Comparison of ENCODE assay signal across 1 cellular context in the genomic region with DNA sequence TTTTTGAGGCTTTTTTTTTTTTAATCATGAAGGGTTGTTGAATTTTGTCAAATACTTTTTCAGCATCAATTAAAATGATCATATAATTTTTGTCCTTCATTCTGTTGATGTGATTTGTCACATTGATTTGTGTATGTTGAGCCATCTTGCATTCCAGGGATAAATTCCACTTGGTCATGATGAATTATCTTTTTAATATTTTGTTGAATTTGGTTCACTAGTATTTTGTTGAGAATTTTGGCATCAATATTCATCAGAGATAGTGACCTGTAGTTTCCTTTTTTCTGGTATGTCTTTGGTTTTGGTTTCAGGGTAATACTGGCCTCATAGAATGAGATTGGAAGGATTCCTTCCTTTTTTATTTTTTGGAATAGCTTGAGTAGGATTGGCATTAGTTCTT.
TF ChIP-seq lines count a peak whose summit lies in the region.

No MANE protein-coding gene starts in this region.

TF ChIP-seq in GM12878, 131 proteins besides CTCF, POLR2A, EP300 and RAD21:
- TF ChIP-seq CREM (IDR thresholded peaks at IDR 0.05; ENCODE audit: low read depth) (no peak), SMAD1 (IDR thresholded peaks at IDR 0.05; ENCODE audit: low read depth, partially characterized antibody) (no peak), NFIC (IDR thresholded peaks at IDR 0.05; ENCODE audit: low read depth, low read length) (no peak), NFXL1 (IDR thresholded peaks at IDR 0.05; ENCODE audit: borderline replicate concordance) (peak; percentile 94), SMARCA5 (IDR thresholded peaks at IDR 0.05) (no peak), ESRRA (IDR thresholded peaks at IDR 0.05; ENCODE audit: low read length) (no peak), ZSCAN29 (IDR thresholded peaks at IDR 0.05) (no peak), ETV6 (conservative IDR thresholded peaks at IDR 0.05 in 1 of 2, IDR thresholded peaks at IDR 0.05 in 1 of 2; ENCODE audit: borderline replicate concordance in 1 of 2, low read depth in 1 of 2) (peak in 1 of 2 experiments; percentile 82; a peak in 1 of 4 replicates), NR2C2 (IDR thresholded peaks at IDR 0.05; ENCODE audit: borderline replicate concordance, control insufficient read depth, insufficient read length, low read depth) (no peak), TBL1XR1 (IDR thresholded peaks at IDR 0.05; ENCODE audit: low read depth, low read length) (no peak), PML (IDR thresholded peaks at IDR 0.05; ENCODE audit: low read length) (no peak), RAD51 (IDR thresholded peaks at IDR 0.05) (no peak), IRF4 (IDR thresholded peaks at IDR 0.05; ENCODE audit: low read depth, low read length) (no peak), ZNF217 (IDR thresholded peaks at IDR 0.05) (no peak), NR2C1 (IDR thresholded peaks at IDR 0.05) (0 out of 2 replicates have a peak, but pooled peaks have one; percentile 5)
- TF ChIP-seq, protein P1, sequence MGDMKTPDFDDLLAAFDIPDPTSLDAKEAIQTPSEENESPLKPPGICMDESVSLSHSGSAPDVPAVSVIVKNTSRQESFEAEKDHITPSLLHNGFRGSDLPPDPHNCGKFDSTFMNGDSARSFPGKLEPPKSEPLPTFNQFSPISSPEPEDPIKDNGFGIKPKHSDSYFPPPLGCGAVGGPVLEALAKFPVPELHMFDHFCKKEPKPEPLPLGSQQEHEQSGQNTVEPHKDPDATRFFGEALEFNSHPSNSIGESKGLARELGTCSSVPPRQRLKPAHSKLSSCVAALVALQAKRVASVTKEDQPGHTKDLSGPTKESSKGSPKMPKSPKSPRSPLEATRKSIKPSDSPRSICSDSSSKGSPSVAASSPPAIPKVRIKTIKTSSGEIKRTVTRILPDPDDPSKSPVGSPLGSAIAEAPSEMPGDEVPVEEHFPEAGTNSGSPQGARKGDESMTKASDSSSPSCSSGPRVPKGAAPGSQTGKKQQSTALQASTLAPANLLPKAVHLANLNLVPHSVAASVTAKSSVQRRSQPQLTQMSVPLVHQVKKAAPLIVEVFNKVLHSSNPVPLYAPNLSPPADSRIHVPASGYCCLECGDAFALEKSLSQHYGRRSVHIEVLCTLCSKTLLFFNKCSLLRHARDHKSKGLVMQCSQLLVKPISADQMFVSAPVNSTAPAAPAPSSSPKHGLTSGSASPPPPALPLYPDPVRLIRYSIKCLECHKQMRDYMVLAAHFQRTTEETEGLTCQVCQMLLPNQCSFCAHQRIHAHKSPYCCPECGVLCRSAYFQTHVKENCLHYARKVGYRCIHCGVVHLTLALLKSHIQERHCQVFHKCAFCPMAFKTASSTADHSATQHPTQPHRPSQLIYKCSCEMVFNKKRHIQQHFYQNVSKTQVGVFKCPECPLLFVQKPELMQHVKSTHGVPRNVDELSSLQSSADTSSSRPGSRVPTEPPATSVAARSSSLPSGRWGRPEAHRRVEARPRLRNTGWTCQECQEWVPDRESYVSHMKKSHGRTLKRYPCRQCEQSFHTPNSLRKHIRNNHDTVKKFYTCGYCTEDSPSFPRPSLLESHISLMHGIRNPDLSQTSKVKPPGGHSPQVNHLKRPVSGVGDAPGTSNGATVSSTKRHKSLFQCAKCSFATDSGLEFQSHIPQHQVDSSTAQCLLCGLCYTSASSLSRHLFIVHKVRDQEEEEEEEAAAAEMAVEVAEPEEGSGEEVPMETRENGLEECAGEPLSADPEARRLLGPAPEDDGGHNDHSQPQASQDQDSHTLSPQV (IDR thresholded peaks at IDR 0.05) = no peak
- TF ChIP-seq, protein P2, sequence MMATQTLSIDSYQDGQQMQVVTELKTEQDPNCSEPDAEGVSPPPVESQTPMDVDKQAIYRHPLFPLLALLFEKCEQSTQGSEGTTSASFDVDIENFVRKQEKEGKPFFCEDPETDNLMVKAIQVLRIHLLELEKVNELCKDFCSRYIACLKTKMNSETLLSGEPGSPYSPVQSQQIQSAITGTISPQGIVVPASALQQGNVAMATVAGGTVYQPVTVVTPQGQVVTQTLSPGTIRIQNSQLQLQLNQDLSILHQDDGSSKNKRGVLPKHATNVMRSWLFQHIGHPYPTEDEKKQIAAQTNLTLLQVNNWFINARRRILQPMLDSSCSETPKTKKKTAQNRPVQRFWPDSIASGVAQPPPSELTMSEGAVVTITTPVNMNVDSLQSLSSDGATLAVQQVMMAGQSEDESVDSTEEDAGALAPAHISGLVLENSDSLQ (IDR thresholded peaks at IDR 0.05) = no peak
- TF ChIP-seq, protein P3, sequence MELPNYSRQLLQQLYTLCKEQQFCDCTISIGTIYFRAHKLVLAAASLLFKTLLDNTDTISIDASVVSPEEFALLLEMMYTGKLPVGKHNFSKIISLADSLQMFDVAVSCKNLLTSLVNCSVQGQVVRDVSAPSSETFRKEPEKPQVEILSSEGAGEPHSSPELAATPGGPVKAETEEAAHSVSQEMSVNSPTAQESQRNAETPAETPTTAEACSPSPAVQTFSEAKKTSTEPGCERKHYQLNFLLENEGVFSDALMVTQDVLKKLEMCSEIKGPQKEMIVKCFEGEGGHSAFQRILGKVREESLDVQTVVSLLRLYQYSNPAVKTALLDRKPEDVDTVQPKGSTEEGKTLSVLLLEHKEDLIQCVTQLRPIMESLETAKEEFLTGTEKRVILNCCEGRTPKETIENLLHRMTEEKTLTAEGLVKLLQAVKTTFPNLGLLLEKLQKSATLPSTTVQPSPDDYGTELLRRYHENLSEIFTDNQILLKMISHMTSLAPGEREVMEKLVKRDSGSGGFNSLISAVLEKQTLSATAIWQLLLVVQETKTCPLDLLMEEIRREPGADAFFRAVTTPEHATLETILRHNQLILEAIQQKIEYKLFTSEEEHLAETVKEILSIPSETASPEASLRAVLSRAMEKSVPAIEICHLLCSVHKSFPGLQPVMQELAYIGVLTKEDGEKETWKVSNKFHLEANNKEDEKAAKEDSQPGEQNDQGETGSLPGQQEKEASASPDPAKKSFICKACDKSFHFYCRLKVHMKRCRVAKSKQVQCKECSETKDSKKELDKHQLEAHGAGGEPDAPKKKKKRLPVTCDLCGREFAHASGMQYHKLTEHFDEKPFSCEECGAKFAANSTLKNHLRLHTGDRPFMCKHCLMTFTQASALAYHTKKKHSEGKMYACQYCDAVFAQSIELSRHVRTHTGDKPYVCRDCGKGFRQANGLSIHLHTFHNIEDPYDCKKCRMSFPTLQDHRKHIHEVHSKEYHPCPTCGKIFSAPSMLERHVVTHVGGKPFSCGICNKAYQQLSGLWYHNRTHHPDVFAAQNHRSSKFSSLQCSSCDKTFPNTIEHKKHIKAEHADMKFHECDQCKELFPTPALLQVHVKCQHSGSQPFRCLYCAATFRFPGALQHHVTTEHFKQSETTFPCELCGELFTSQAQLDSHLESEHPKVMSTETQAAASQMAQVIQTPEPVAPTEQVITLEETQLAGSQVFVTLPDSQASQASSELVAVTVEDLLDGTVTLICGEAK (IDR thresholded peaks at IDR 0.05; ENCODE audit: borderline replicate concordance) = no peak
- TF ChIP-seq, protein P4, sequence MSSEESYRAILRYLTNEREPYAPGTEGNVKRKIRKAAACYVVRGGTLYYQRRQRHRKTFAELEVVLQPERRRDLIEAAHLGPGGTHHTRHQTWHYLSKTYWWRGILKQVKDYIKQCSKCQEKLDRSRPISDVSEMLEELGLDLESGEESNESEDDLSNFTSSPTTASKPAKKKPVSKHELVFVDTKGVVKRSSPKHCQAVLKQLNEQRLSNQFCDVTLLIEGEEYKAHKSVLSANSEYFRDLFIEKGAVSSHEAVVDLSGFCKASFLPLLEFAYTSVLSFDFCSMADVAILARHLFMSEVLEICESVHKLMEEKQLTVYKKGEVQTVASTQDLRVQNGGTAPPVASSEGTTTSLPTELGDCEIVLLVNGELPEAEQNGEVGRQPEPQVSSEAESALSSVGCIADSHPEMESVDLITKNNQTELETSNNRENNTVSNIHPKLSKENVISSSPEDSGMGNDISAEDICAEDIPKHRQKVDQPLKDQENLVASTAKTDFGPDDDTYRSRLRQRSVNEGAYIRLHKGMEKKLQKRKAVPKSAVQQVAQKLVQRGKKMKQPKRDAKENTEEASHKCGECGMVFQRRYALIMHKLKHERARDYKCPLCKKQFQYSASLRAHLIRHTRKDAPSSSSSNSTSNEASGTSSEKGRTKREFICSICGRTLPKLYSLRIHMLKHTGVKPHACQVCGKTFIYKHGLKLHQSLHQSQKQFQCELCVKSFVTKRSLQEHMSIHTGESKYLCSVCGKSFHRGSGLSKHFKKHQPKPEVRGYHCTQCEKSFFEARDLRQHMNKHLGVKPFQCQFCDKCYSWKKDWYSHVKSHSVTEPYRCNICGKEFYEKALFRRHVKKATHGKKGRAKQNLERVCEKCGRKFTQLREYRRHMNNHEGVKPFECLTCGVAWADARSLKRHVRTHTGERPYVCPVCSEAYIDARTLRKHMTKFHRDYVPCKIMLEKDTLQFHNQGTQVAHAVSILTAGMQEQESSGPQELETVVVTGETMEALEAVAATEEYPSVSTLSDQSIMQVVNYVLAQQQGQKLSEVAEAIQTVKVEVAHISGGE (CRISPR knock-in tag; IDR thresholded peaks at IDR 0.05) = no peak
- TF ChIP-seq, protein P5, sequence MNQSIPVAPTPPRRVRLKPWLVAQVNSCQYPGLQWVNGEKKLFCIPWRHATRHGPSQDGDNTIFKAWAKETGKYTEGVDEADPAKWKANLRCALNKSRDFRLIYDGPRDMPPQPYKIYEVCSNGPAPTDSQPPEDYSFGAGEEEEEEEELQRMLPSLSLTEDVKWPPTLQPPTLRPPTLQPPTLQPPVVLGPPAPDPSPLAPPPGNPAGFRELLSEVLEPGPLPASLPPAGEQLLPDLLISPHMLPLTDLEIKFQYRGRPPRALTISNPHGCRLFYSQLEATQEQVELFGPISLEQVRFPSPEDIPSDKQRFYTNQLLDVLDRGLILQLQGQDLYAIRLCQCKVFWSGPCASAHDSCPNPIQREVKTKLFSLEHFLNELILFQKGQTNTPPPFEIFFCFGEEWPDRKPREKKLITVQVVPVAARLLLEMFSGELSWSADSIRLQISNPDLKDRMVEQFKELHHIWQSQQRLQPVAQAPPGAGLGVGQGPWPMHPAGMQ (IDR thresholded peaks at IDR 0.05; ENCODE audit: borderline replicate concordance) = no peak
- TF ChIP-seq, protein P6, sequence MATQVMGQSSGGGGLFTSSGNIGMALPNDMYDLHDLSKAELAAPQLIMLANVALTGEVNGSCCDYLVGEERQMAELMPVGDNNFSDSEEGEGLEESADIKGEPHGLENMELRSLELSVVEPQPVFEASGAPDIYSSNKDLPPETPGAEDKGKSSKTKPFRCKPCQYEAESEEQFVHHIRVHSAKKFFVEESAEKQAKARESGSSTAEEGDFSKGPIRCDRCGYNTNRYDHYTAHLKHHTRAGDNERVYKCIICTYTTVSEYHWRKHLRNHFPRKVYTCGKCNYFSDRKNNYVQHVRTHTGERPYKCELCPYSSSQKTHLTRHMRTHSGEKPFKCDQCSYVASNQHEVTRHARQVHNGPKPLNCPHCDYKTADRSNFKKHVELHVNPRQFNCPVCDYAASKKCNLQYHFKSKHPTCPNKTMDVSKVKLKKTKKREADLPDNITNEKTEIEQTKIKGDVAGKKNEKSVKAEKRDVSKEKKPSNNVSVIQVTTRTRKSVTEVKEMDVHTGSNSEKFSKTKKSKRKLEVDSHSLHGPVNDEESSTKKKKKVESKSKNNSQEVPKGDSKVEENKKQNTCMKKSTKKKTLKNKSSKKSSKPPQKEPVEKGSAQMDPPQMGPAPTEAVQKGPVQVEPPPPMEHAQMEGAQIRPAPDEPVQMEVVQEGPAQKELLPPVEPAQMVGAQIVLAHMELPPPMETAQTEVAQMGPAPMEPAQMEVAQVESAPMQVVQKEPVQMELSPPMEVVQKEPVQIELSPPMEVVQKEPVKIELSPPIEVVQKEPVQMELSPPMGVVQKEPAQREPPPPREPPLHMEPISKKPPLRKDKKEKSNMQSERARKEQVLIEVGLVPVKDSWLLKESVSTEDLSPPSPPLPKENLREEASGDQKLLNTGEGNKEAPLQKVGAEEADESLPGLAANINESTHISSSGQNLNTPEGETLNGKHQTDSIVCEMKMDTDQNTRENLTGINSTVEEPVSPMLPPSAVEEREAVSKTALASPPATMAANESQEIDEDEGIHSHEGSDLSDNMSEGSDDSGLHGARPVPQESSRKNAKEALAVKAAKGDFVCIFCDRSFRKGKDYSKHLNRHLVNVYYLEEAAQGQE (IDR thresholded peaks at IDR 0.05; ENCODE audit: low read depth, low read length) = no peak
- TF ChIP-seq, protein P7, sequence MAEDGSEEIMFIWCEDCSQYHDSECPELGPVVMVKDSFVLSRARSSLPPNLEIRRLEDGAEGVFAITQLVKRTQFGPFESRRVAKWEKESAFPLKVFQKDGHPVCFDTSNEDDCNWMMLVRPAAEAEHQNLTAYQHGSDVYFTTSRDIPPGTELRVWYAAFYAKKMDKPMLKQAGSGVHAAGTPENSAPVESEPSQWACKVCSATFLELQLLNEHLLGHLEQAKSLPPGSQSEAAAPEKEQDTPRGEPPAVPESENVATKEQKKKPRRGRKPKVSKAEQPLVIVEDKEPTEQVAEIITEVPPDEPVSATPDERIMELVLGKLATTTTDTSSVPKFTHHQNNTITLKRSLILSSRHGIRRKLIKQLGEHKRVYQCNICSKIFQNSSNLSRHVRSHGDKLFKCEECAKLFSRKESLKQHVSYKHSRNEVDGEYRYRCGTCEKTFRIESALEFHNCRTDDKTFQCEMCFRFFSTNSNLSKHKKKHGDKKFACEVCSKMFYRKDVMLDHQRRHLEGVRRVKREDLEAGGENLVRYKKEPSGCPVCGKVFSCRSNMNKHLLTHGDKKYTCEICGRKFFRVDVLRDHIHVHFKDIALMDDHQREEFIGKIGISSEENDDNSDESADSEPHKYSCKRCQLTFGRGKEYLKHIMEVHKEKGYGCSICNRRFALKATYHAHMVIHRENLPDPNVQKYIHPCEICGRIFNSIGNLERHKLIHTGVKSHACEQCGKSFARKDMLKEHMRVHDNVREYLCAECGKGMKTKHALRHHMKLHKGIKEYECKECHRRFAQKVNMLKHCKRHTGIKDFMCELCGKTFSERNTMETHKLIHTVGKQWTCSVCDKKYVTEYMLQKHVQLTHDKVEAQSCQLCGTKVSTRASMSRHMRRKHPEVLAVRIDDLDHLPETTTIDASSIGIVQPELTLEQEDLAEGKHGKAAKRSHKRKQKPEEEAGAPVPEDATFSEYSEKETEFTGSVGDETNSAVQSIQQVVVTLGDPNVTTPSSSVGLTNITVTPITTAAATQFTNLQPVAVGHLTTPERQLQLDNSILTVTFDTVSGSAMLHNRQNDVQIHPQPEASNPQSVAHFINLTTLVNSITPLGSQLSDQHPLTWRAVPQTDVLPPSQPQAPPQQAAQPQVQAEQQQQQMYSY (CRISPR knock-in tag; IDR thresholded peaks at IDR 0.05) = no peak
- TF ChIP-seq, protein P8, sequence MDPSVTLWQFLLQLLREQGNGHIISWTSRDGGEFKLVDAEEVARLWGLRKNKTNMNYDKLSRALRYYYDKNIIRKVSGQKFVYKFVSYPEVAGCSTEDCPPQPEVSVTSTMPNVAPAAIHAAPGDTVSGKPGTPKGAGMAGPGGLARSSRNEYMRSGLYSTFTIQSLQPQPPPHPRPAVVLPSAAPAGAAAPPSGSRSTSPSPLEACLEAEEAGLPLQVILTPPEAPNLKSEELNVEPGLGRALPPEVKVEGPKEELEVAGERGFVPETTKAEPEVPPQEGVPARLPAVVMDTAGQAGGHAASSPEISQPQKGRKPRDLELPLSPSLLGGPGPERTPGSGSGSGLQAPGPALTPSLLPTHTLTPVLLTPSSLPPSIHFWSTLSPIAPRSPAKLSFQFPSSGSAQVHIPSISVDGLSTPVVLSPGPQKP (IDR thresholded peaks at IDR 0.05; ENCODE audit: low read depth, low read length) = no peak
- TF ChIP-seq, protein P9, sequence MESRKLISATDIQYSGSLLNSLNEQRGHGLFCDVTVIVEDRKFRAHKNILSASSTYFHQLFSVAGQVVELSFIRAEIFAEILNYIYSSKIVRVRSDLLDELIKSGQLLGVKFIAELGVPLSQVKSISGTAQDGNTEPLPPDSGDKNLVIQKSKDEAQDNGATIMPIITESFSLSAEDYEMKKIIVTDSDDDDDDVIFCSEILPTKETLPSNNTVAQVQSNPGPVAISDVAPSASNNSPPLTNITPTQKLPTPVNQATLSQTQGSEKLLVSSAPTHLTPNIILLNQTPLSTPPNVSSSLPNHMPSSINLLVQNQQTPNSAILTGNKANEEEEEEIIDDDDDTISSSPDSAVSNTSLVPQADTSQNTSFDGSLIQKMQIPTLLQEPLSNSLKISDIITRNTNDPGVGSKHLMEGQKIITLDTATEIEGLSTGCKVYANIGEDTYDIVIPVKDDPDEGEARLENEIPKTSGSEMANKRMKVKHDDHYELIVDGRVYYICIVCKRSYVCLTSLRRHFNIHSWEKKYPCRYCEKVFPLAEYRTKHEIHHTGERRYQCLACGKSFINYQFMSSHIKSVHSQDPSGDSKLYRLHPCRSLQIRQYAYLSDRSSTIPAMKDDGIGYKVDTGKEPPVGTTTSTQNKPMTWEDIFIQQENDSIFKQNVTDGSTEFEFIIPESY (IDR thresholded peaks at IDR 0.05) = no peak
TF ChIP-seq in GM12878: peak in this region for 3.
